Comparison of ENCODE assay signal across 8 cellular contexts in the genomic region with DNA sequence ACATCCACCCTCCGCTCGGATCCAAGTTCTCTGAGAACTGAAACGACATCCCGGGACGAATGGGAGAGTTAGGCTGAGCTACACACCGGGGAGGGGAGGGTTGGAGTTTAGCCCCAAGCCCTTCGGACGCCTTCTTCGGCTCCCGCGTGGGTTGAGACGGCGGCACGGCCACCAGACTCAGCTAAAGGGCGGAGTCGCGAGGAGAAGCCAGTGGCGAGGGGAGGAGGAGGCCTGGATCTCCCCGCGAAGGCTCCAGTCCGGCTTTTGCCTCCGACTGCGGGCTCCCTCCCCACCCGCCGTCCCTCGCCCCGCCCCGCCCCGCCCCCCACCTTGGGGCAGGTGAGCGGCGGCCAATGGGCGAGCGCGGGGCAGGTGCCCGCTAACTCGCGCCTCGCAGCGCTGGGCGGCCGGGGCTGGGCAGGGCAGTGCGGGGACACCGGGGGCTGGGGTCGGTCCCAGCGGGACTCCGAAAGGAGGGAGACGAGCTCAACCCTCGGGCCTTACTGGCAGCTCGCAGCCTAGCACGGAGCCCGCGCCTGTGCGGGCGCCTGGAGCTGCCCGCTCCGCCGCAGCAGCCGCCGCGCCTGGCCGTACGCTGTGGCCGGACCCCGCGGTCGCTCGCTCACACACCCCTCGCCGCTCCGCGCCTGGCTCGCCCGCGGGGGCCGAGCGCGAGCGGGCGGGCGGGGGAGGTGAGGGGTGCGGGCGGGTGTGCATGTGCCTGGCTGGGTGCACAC. TPM values are rescaled to one million over a fixed set of nuclear protein-coding genes. Genes with fewer than 3 reads are reported as not detected.
DNase-seq lines count a peak whose midpoint lies in the region; ATAC-seq and TF ChIP-seq lines count a peak whose summit lies in the region.

EMX1 (plus strand) TSS at position 382 of the 737 bp plus-strand sequence; CDS start at position 716, 334 bp downstream.

- H3K4me1 ChIP-seq in fibroblast of lung (ENCODE audit: control insufficient read depth, extremely low read depth, insufficient read depth, low read length) (no peaks in the 10 kb centered on the region), neural progenitor cell (peaks cover 51% of the 10 kb centered on the region)

- peaks cover 26% of the 10 kb centered on the region for H3K4me1 Mint-ChIP-seq in activated CD4-positive, alpha-beta memory T cell treated with anti-CD3 and anti-CD28 coated beads for 36 hours (ENCODE audit: low read depth)
- peaks cover 21% of the 10 kb centered on the region for H3K4me1 Mint-ChIP-seq in neural progenitor cell

- TF ChIP-seq CTCF in GM12865 (IDR thresholded peaks at IDR 0.05; ENCODE audit: insufficient read depth, low read depth, low read length, missing control alignments) (no peak), fibroblast of lung (conservative IDR thresholded peaks at IDR 0.05 in 1 of 2, IDR thresholded peaks at IDR 0.05 in 1 of 2; ENCODE audit: low read depth in 1 of 2, low read length in 2 of 2) (no peak), neural progenitor cell (IDR thresholded peaks at IDR 0.05) (no peak)

- no peak within 1 kb of the TSS for H2AFZ ChIP-seq in fibroblast of lung (ENCODE audit: low read length)
- peak within 1 kb of the TSS; percentile 92 for H2AFZ ChIP-seq in neural progenitor cell (replicated peaks)

- intact Hi-C loops in activated CD4-positive, alpha-beta memory T cell treated with anti-CD3 and anti-CD28 coated beads for 36 hours (cut with micrococcal nuclease) = loop anchor here (5.0 kb wide), 2 partner anchors 55 to 770 kb away; partner anchors contain the start of gene CYP26B1

- peaks cover 62% of the 10 kb centered on the region for H3F3A ChIP-seq in neural progenitor cell (ENCODE audit: low read depth)

- H3K4me2 ChIP-seq in fibroblast of lung (ENCODE audit: extremely low read depth, insufficient read depth, low read length) = peak within 1 kb of the TSS; percentile 15
- H3K4me2 ChIP-seq in neural progenitor cell = peak within 1 kb of the TSS; percentile 91

- DNase-seq in GM12865 (ENCODE audit: low read depth) = peak; percentile 85
- peak; percentile 54 for DNase-seq in NCI-H2029 (lab: John Stamatoyannopoulos, UW)
- DNase-seq in activated CD4-positive, alpha-beta memory T cell treated with anti-CD3 and anti-CD28 coated beads for 36 hours = peak; percentile 68
- DNase-seq in fibroblast of lung (ENCODE audit: low read depth in 2 of 2) = no peak
- peak; percentile 92 for DNase-seq in neural progenitor cell (ENCODE audit: low spot score)
- DNase-seq in amniotic stem cell (lab: John Stamatoyannopoulos, UW) = no peak

- peaks cover 73% of the 10 kb centered on the region for H3K27me3 Mint-ChIP-seq in activated CD4-positive, alpha-beta memory T cell treated with anti-CD3 and anti-CD28 coated beads for 36 hours
- peaks cover 77% of the 10 kb centered on the region for H3K27me3 Mint-ChIP-seq in neural progenitor cell (ENCODE audit: insufficient read depth, low read depth)

- H3K27me3 ChIP-seq in fibroblast of lung (ENCODE audit: control insufficient read depth, insufficient read depth, low read length) (peaks cover 87% of the 10 kb centered on the region), neural progenitor cell (peaks cover 100% of the 10 kb centered on the region)

- H3K9ac ChIP-seq in fibroblast of lung (ENCODE audit: insufficient read depth, low read length) = no peak within 1 kb of the TSS
- H3K9ac ChIP-seq in neural progenitor cell = no peak within 1 kb of the TSS

- peak within 1 kb of the TSS; percentile 66 for H3K4me3 Mint-ChIP-seq in activated CD4-positive, alpha-beta memory T cell treated with anti-CD3 and anti-CD28 coated beads for 36 hours
- peak within 1 kb of the TSS; percentile 82 for H3K4me3 Mint-ChIP-seq in neural progenitor cell

- H3K27ac Mint-ChIP-seq in activated CD4-positive, alpha-beta memory T cell treated with anti-CD3 and anti-CD28 coated beads for 36 hours = no peak within 1 kb of the TSS
- no peak within 1 kb of the TSS for H3K27ac Mint-ChIP-seq in neural progenitor cell

- no peaks in the 10 kb centered on the region for H3K9me3 Mint-ChIP-seq in activated CD4-positive, alpha-beta memory T cell treated with anti-CD3 and anti-CD28 coated beads for 36 hours
- peaks cover 2% of the 10 kb centered on the region for H3K9me3 Mint-ChIP-seq in neural progenitor cell

- CTCF ChIA-PET in activated CD4-positive, alpha-beta memory T cell treated with anti-CD3 and anti-CD28 coated beads for 36 hours (lab: Charles Lee) = interaction anchor here (0.9 to 2.0 kb wide), 8 partner anchors 10 to 767 kb away, joined by 3 to 14 read pairs (median 8); partner anchors contain the start of gene SPR

- H3K4me3 ChIP-seq in GM12865 (ENCODE audit: low read depth, low read length) (peak within 1 kb of the TSS; percentile 59), fibroblast of lung (replicated peaks in 1 of 4; ENCODE audit: control extremely low read depth in 1 of 4, insufficient read depth in 1 of 4, low read depth in 3 of 4, low read length in 4 of 4) (no peak within 1 kb of the TSS), neural progenitor cell (peak within 1 kb of the TSS; percentile 44)

- H4K20me1 ChIP-seq in fibroblast of lung (ENCODE audit: control insufficient read depth, extremely low read depth, insufficient read depth, low read length) (no peaks in the 10 kb centered on the region), neural progenitor cell (ENCODE audit: low read depth) (peaks cover 67% of the 10 kb centered on the region)

- H3K79me2 ChIP-seq in fibroblast of lung (ENCODE audit: control insufficient read depth, insufficient read depth, low read length) = no peaks in the 10 kb centered on the region
- no peaks in the 10 kb centered on the region for H3K79me2 ChIP-seq in neural progenitor cell (ENCODE audit: low read depth)

- H3K36me3 Mint-ChIP-seq in activated CD4-positive, alpha-beta memory T cell treated with anti-CD3 and anti-CD28 coated beads for 36 hours = no peaks in the 10 kb centered on the region
- no peaks in the 10 kb centered on the region for H3K36me3 Mint-ChIP-seq in neural progenitor cell

- POLR2A ChIA-PET in activated CD4-positive, alpha-beta memory T cell treated with anti-CD3 and anti-CD28 coated beads for 36 hours (lab: Charles Lee) = interaction anchor here (1.0 kb wide), 1 partner anchor 53 kb away, joined by 3 read pairs; no protein-coding TSS in a partner anchor

- no peaks in the 10 kb centered on the region for H3K36me3 ChIP-seq in fibroblast of lung (ENCODE audit: control insufficient read depth, insufficient read depth, low read length)
- H3K36me3 ChIP-seq in neural progenitor cell = no peaks in the 10 kb centered on the region

- ATAC-seq in HG02571 (IDR thresholded peaks at IDR 0.05; ENCODE audit: unreplicated experiment) (peak; percentile 46), GM18519 (IDR thresholded peaks at IDR 0.05; ENCODE audit: low FRiP score, unreplicated experiment) (no peak)

- H3K27ac ChIP-seq in fibroblast of lung (ENCODE audit: insufficient read depth, low read length) = no peak within 1 kb of the TSS
- H3K27ac ChIP-seq in neural progenitor cell = no peak within 1 kb of the TSS

- H3K9me3 ChIP-seq in fibroblast of lung (ENCODE audit: control insufficient read depth, insufficient read depth, low read depth, low read length) (no peaks in the 10 kb centered on the region), neural progenitor cell (ENCODE audit: low read depth) (no peaks in the 10 kb centered on the region)

RNA-seq across cellular contexts. Expression of gene EMX1, which starts in this region (rescaled TPM):
- not detected for total RNA-seq in activated CD4-positive, alpha-beta memory T cell treated with anti-CD3 and anti-CD28 coated beads for 36 hours
- total RNA-seq in fibroblast of lung (not detected in 2 replicates), neural progenitor cell (ENCODE audit: low replicate concordance) (0.43 and 7.3 TPM in 2 replicates)
- polyA plus RNA-seq in fibroblast of lung = not detected in 2 replicates
- not detected in 2 replicates for polyA plus RNA-seq in fibroblast of lung (2012)
- not detected in 2 replicates for polyA minus RNA-seq in fibroblast of lung (ENCODE audit: low replicate concordance)

Comparison
In these comparisons a context has a peak if more than half of its experiments do, and no peak if none do; other contexts are left out.
1. Peak in DNase-seq in activated CD4-positive, alpha-beta memory T cell treated with anti-CD3 and anti-CD28 coated beads for 36 hours; RNA of the gene not detected or under 1 TPM.
2. DNase-seq: peak in GM12865 (single experiment), NCI-H2029 (single experiment) and neural progenitor cell (single experiment); none in fibroblast of lung (0 of 2) and amniotic stem cell (single experiment).
3. H3K4me3 ChIP-seq: peak in GM12865 (single experiment) and neural progenitor cell (single experiment); none in fibroblast of lung (0 of 4).